ENCODE assay signal across 8 cellular contexts in genomic region chr6:34235605-34236422, GRCh38. TPM values are rescaled to one million over a fixed set of nuclear protein-coding genes. Genes with fewer than 3 reads are reported as not detected.
DNase-seq lines count a peak whose midpoint lies in the region; ATAC-seq and TF ChIP-seq lines count a peak whose summit lies in the region.

No MANE protein-coding gene starts in this region.

- no peaks in the 10 kb centered on the region for H3K27me3 Mint-ChIP-seq in activated CD8-positive, alpha-beta T cell treated with anti-CD3 and anti-CD28 coated beads for 36 hours
- H3K27me3 Mint-ChIP-seq in stimulated activated naive CD8-positive, alpha-beta T cell treated with anti-CD3 and anti-CD28 coated beads, Interleukin-15, Interleukin-2, amounts not matched to agents 100 ng/mL and 50 ng/mL, for 24 hours = no peaks in the 10 kb centered on the region

- POLR2A ChIA-PET in activated CD8-positive, alpha-beta T cell treated with anti-CD3 and anti-CD28 coated beads for 36 hours (lab: Charles Lee) = interaction anchor here (1.3 to 2.4 kb wide), 14 partner anchors 10 to 190 kb away, joined by 5 to 61 read pairs (median 8); partner anchors contain the start of genes NUDT3, RPS10 and SMIM29

- H3K27me3 ChIP-seq in HUES64 (ENCODE audit: insufficient read depth, low read length) = no peaks in the 10 kb centered on the region

- peak overlapping the region; percentile 85 for H3K4me3 Mint-ChIP-seq in activated CD8-positive, alpha-beta T cell treated with anti-CD3 and anti-CD28 coated beads for 36 hours
- peak overlapping the region; percentile 88 for H3K4me3 Mint-ChIP-seq in stimulated activated naive CD8-positive, alpha-beta T cell treated with anti-CD3 and anti-CD28 coated beads, Interleukin-15, Interleukin-2, amounts not matched to agents 100 ng/mL and 50 ng/mL, for 24 hours

- 0% methylated on average over 54 of the region's 54 CpGs for WGBS in HUES64

- H3K36me3 ChIP-seq in HUES64 (ENCODE audit: insufficient read depth, low read length) (peaks cover 27% of the 10 kb centered on the region), mucosa of descending colon (ENCODE audit: low read depth) (no peaks in the 10 kb centered on the region)

- H3K36me3 Mint-ChIP-seq in activated CD8-positive, alpha-beta T cell treated with anti-CD3 and anti-CD28 coated beads for 36 hours (ENCODE audit: low read depth) = peaks cover 25% of the 10 kb centered on the region
- H3K36me3 Mint-ChIP-seq in stimulated activated naive CD8-positive, alpha-beta T cell treated with anti-CD3 and anti-CD28 coated beads, Interleukin-15, Interleukin-2, amounts not matched to agents 100 ng/mL and 50 ng/mL, for 24 hours (ENCODE audit: low read depth) = peaks cover 27% of the 10 kb centered on the region

- ATAC-seq in activated CD8-positive, alpha-beta T cell treated with anti-CD3 and anti-CD28 coated beads for 36 hours = peak; percentile 60
- ATAC-seq in mucosa of descending colon = peak; percentile 68

- CTCF ChIA-PET in activated CD8-positive, alpha-beta T cell treated with anti-CD3 and anti-CD28 coated beads for 36 hours (lab: Charles Lee) = interaction anchor here (0.7 to 1.5 kb wide), 3 partner anchors 11 to 40 kb away, joined by 3 to 7 read pairs (median 4); no protein-coding TSS in a partner anchor

- H3K4me3 ChIP-seq in HUES64 (ENCODE audit: low read length) (peak overlapping the region; percentile 73), mucosa of descending colon (peak overlapping the region; percentile 59)

- TF ChIP-seq CTCF in activated CD8-positive, alpha-beta T cell treated with anti-CD3 and anti-CD28 coated beads for 36 hours (IDR thresholded peaks at IDR 0.05) = no peak
- no peak for TF ChIP-seq CTCF in mucosa of descending colon (IDR thresholded peaks at IDR 0.05)

- H3K9me3 ChIP-seq in HUES64 (ENCODE audit: insufficient read depth, low read depth, low read length) = no peaks in the 10 kb centered on the region
- no peaks in the 10 kb centered on the region for H3K9me3 ChIP-seq in mucosa of descending colon

- peaks cover 23% of the 10 kb centered on the region for H3K4me1 Mint-ChIP-seq in activated CD8-positive, alpha-beta T cell treated with anti-CD3 and anti-CD28 coated beads for 36 hours (ENCODE audit: low read depth)
- H3K4me1 Mint-ChIP-seq in stimulated activated naive CD8-positive, alpha-beta T cell treated with anti-CD3 and anti-CD28 coated beads, Interleukin-15, Interleukin-2, amounts not matched to agents 100 ng/mL and 50 ng/mL, for 24 hours (ENCODE audit: low read depth) = peaks cover 39% of the 10 kb centered on the region

- H3K9me3 Mint-ChIP-seq in activated CD8-positive, alpha-beta T cell treated with anti-CD3 and anti-CD28 coated beads for 36 hours = no peaks in the 10 kb centered on the region
- no peaks in the 10 kb centered on the region for H3K9me3 Mint-ChIP-seq in stimulated activated naive CD8-positive, alpha-beta T cell treated with anti-CD3 and anti-CD28 coated beads, Interleukin-15, Interleukin-2, amounts not matched to agents 100 ng/mL and 50 ng/mL, for 24 hours

- DNase-seq in NCI-H2171 treated with DMSO at 0.1 percent for 48 hours (lab: John Stamatoyannopoulos, UW) = peak; percentile 35
- no peak for DNase-seq in NCI-H2171 (lab: John Stamatoyannopoulos, UW)
- peak; percentile 77 for DNase-seq in activated CD8-positive, alpha-beta T cell treated with anti-CD3 and anti-CD28 coated beads for 36 hours
- peak; percentile 63 for DNase-seq in effector CD4-positive, alpha-beta T cell
- DNase-seq in mucosa of descending colon = peak; percentile 75 to 83 (median 79)
- DNase-seq in NCI-H1930 (lab: John Stamatoyannopoulos, UW) = no peak

- H3K9ac ChIP-seq in HUES64 (ENCODE audit: low read depth, low read length) = peak overlapping the region; percentile 99

- H3K27ac Mint-ChIP-seq in activated CD8-positive, alpha-beta T cell treated with anti-CD3 and anti-CD28 coated beads for 36 hours = peak overlapping the region; percentile 94
- peak overlapping the region; percentile 96 for H3K27ac Mint-ChIP-seq in stimulated activated naive CD8-positive, alpha-beta T cell treated with anti-CD3 and anti-CD28 coated beads, Interleukin-15, Interleukin-2, amounts not matched to agents 100 ng/mL and 50 ng/mL, for 24 hours

- intact Hi-C loops in activated CD8-positive, alpha-beta T cell treated with anti-CD3 and anti-CD28 coated beads for 36 hours (cut with micrococcal nuclease) = loop anchor here (5.0 kb wide), 1 partner anchor 39 kb away; no protein-coding TSS in a partner anchor
- intact Hi-C loops in mucosa of descending colon (cut with DNase I, micrococcal nuclease) = no loop called here

- peaks cover 32% of the 10 kb centered on the region for H3K4me1 ChIP-seq in HUES64 (ENCODE audit: insufficient read depth, low read length)
- no peaks in the 10 kb centered on the region for H3K4me1 ChIP-seq in mucosa of descending colon (ENCODE audit: low read depth)

- peak overlapping the region; percentile 100 for H3K27ac ChIP-seq in HUES64 (ENCODE audit: low read depth, low read length)

RNA-seq across cellular contexts. Expression of gene HMGA1, which starts 0.9 kb away (rescaled TPM):
- 2,125 TPM for polyA plus RNA-seq in HUES64 (2013, experiment 1 of 2)
- polyA plus RNA-seq in HUES64 (2013, experiment 2 of 2) = 2,161 TPM
- total RNA-seq in activated CD8-positive, alpha-beta T cell treated with anti-CD3 and anti-CD28 coated beads for 36 hours = 100 to 1,000 TPM; 683 to 709 TPM
- total RNA-seq in mucosa of descending colon = 100 to 1,000 TPM in 2 of 3 donors, 10 to 100 TPM in 1; 49.4 to 176 (median 124) TPM

RNA-seq across cellular contexts. Expression of gene SMIM29, which starts 13.0 kb away (rescaled TPM):
- 5.7 TPM for polyA plus RNA-seq in HUES64 (2013, experiment 1 of 2)
- 5.8 TPM for polyA plus RNA-seq in HUES64 (2013, experiment 2 of 2)
- 10 to 100 TPM; 13.3 to 16.4 TPM for total RNA-seq in activated CD8-positive, alpha-beta T cell treated with anti-CD3 and anti-CD28 coated beads for 36 hours
- total RNA-seq in mucosa of descending colon = 10 to 100 TPM in 2 of 3 donors, 1 to 10 TPM in 1; 6.5 to 15.1 (median 11.2) TPM

Comparison
In these comparisons a context has a peak if more than half of its experiments do, and no peak if none do; other contexts are left out.
1. DNase-seq: peak in NCI-H2171 treated with DMSO at 0.1 percent for 48 hours (single experiment), activated CD8-positive, alpha-beta T cell treated with anti-CD3 and anti-CD28 coated beads for 36 hours (single experiment), effector CD4-positive, alpha-beta T cell (single experiment) and mucosa of descending colon (3 of 3); none in NCI-H2171 (single experiment) and NCI-H1930 (0 of 2).